ENCODE assay signal across 17 cellular contexts in the genomic region with DNA sequence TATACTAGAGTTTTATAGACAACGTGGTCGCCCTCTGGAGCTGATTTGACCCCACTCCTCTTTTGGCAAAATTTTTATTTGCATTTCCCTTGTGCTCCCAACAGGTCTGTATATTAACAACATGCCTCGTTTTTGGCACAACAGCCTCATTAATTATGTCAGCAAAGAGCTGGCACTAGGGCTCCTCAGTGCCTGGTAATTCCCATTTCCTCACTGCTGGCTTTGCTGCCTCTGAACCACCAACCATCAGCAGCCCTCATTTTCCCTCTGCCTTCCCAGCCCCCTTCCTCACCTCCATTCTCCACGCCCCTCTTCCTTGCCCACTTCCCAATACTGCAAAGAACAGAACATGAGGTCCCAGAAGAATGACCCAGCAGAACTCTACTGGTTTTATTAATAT.
DNase-seq lines count a peak whose midpoint lies in the region; ATAC-seq and TF ChIP-seq lines count a peak whose summit lies in the region.
"Had no signal": no experiment of that assay in that cellular context is flagged by ENCODE, and none has a peak within 500 bp of the region (broad histone marks: within the 10 kb centered on the region; RNA-seq: fewer than 3 reads in every experiment).

No MANE protein-coding gene starts in this region.

- H3K4me3 ChIP-seq in esophagus squamous epithelium, result no peak overlapping the region

- peaks cover 0 to 48% (median 0%) of the 10 kb centered on the region in 4 donors for H3K27me3 ChIP-seq in esophagus squamous epithelium

- DNase-seq in stimulated activated naive CD8-positive, alpha-beta T cell treated with anti-CD3 and anti-CD28 coated beads, Interleukin-15, amount 100 ng/mL, for 72 hours, result no peak
- no peak for DNase-seq in stimulated activated naive CD8-positive, alpha-beta T cell treated with anti-CD3 and anti-CD28 coated beads, Interleukin-15, Interleukin-2, amounts not matched to agents 100 U/mL and 50 U/mL, for 24 hours
- peak; percentile 85 for DNase-seq in NCI-H2029 treated with DMSO at 0.1 percent for 48 hours (lab: John Stamatoyannopoulos, UW)
- no peak for DNase-seq in NOMO-1 treated with dmso at 0.1 percent for 144 hours (lab: John Stamatoyannopoulos, UW; ENCODE audit: unreplicated experiment)
- DNase-seq in EL, result no peak
- DNase-seq in esophagus squamous epithelium (lab: John Stamatoyannopoulos, UW), result no peak
- DNase-seq: Caco-2, DMS53, HCEC 1CT, KBM-7, NCI-H187, NCI-H2171 treated with DMSO at 0.1 percent for 48 hours, NCI-H446 treated with DMSO at 0.1 percent for 48 hours, NCI-H82 had no signal

- no peaks in the 10 kb centered on the region for H3K9me3 Mint-ChIP-seq in stimulated activated naive CD8-positive, alpha-beta T cell treated with anti-CD3 and anti-CD28 coated beads, Interleukin-15, amount 100 ng/mL, for 72 hours
- no peaks in the 10 kb centered on the region for H3K9me3 Mint-ChIP-seq in activated T-helper 17 cell treated with anti-CD3 and anti-CD28 coated beads, Interleukin-2, amount 50 U/mL, for 72 hours

- no peak for TF ChIP-seq CTCF in esophagus squamous epithelium (IDR thresholded peaks at IDR 0.05)

- peaks cover 15% of the 10 kb centered on the region for H3K4me1 Mint-ChIP-seq in stimulated activated naive CD8-positive, alpha-beta T cell treated with anti-CD3 and anti-CD28 coated beads, Interleukin-15, amount 100 ng/mL, for 72 hours
- H3K4me1 Mint-ChIP-seq in activated T-helper 17 cell treated with anti-CD3 and anti-CD28 coated beads, Interleukin-2, amount 50 U/mL, for 72 hours, result no peaks in the 10 kb centered on the region

- ATAC-seq in stimulated activated naive CD8-positive, alpha-beta T cell treated with anti-CD3 and anti-CD28 coated beads, Interleukin-15, amount 100 ng/mL, for 72 hours, result no peak
- no peak for ATAC-seq in stimulated activated naive CD8-positive, alpha-beta T cell treated with anti-CD3 and anti-CD28 coated beads, Interleukin-15, Interleukin-2, amounts not matched to agents 100 U/mL and 50 U/mL, for 24 hours
- ATAC-seq in activated T-helper 17 cell treated with anti-CD3 and anti-CD28 coated beads, Interleukin-2, amount 50 U/mL, for 72 hours (replicated peaks), result no peak
- no peak for ATAC-seq in GM19324 (IDR thresholded peaks at IDR 0.05; ENCODE audit: low FRiP score, unreplicated experiment)
- ATAC-seq: Panc1 had no signal

- H3K27ac ChIP-seq in esophagus squamous epithelium, result no peak overlapping the region

- H3K4me3 Mint-ChIP-seq in stimulated activated naive CD8-positive, alpha-beta T cell treated with anti-CD3 and anti-CD28 coated beads, Interleukin-15, amount 100 ng/mL, for 72 hours, result peak overlapping the region; percentile 5 to 11
- H3K4me3 Mint-ChIP-seq in activated T-helper 17 cell treated with anti-CD3 and anti-CD28 coated beads, Interleukin-2, amount 50 U/mL, for 72 hours, result peak overlapping the region; percentile 72

- peaks cover 81% of the 10 kb centered on the region for H3K27me3 Mint-ChIP-seq in stimulated activated naive CD8-positive, alpha-beta T cell treated with anti-CD3 and anti-CD28 coated beads, Interleukin-15, amount 100 ng/mL, for 72 hours
- peaks cover 54% of the 10 kb centered on the region for H3K27me3 Mint-ChIP-seq in activated T-helper 17 cell treated with anti-CD3 and anti-CD28 coated beads, Interleukin-2, amount 50 U/mL, for 72 hours

- intact Hi-C loops in esophagus squamous epithelium (cut with DNase I), result no loop called here

- H3K9me3 ChIP-seq in esophagus squamous epithelium, result no peaks in the 10 kb centered on the region
- H3K9me3 ChIP-seq: Caco-2 had no signal

- no peak overlapping the region for H3K27ac Mint-ChIP-seq in stimulated activated naive CD8-positive, alpha-beta T cell treated with anti-CD3 and anti-CD28 coated beads, Interleukin-15, amount 100 ng/mL, for 72 hours
- H3K27ac Mint-ChIP-seq in activated T-helper 17 cell treated with anti-CD3 and anti-CD28 coated beads, Interleukin-2, amount 50 U/mL, for 72 hours, result no peak overlapping the region

- 39 to 56% methylated on average over 4 of the region's 4 CpGs for WGBS in esophagus squamous epithelium, 2 donors

- TF ChIP-seq POLR2A in esophagus squamous epithelium (IDR thresholded peaks at IDR 0.05), result no peak

- peaks cover 5 to 28% (median 6%) of the 10 kb centered on the region in 3 donors for H3K4me1 ChIP-seq in esophagus squamous epithelium
- H3K4me1 ChIP-seq: Caco-2 had no signal

- H3K36me3 Mint-ChIP-seq in activated T-helper 17 cell treated with anti-CD3 and anti-CD28 coated beads, Interleukin-2, amount 50 U/mL, for 72 hours (ENCODE audit: low read depth), result no peaks in the 10 kb centered on the region

- no peaks in the 10 kb centered on the region for H3K36me3 ChIP-seq in esophagus squamous epithelium
